2 cellular contexts compared by ENCODE assay signal in the genomic region with DNA sequence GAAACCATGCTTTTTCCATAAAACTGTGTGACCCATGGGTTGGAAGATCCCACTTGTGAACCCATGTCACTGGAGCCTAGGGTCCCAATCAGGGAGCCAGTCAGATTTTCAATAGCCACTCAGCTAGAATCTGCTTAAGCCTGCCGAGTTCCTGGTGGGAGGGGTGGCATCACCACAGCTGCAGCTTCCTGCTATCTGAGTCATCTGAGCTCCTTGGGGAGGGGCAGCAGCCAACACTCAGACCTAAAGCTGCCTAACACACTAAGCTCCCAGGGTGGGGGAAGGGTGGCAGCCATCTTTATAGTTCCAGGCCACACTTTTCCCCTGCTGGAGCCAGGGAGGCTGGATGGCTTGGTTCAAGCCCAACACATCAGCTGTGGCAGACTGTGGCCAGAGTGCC.
A peak's percentile ranks its signal among the peaks of the same experiment; 100 is the strongest.
TF ChIP-seq lines count a peak whose summit lies in the region.

No MANE protein-coding gene starts in this region.

TF ChIP-seq in HCT116, 20 proteins besides CTCF, POLR2A, EP300 and RAD21:
- peak; percentile 38; the same call in 1 of the 2 replicates for TF ChIP-seq CBX3 (IDR thresholded peaks at IDR 0.05; ENCODE audit: low read depth)
- peak; percentile 57 for TF ChIP-seq YY1 (IDR thresholded peaks at IDR 0.05; ENCODE audit: extremely low read depth, insufficient replicate concordance, low read depth, low read length)
- peak; percentile 22; the same call in 1 of the 2 replicates for TF ChIP-seq JUND (IDR thresholded peaks at IDR 0.05)
- no peak for TF ChIP-seq ZBTB33 (IDR thresholded peaks at IDR 0.05; ENCODE audit: extremely low read depth, insufficient replicate concordance, low read length)
- TF ChIP-seq FOSL1 (IDR thresholded peaks at IDR 0.05; ENCODE audit: low read depth): peak; percentile 21; the same call in 1 of the 2 replicates
- no peak for TF ChIP-seq EGR1 (IDR thresholded peaks at IDR 0.05; ENCODE audit: low read depth)

TF ChIP-seq in H1, 55 proteins besides CTCF, POLR2A, EP300 and RAD21:
- TF ChIP-seq YY1 (IDR thresholded peaks at IDR 0.05; ENCODE audit: low read depth, low read length) (peak; percentile 51; the same call in 1 of the 2 replicates), BACH1 (IDR thresholded peaks at IDR 0.05; ENCODE audit: low read length) (no peak), BRCA1 (IDR thresholded peaks at IDR 0.05; ENCODE audit: low read depth, low read length) (no peak)
TF ChIP-seq in H1: peak in this region for 1.
